ENCODE assay signal across 1 cellular context in genomic region chr2:218568190-218569037, GRCh38.
TF ChIP-seq lines count a peak whose summit lies in the region.

CNOT9 (plus strand) TSS chr2:218568839; CDS start chr2:218568955, 116 bp downstream.
USP37 (minus strand) TSS chr2:218568351; CDS start chr2:218558653, 9,698 bp downstream.

TF ChIP-seq in HepG2, 621 proteins besides CTCF, POLR2A, EP300 and RAD21 (continued from another document and continues in another):
- TF ChIP-seq MLXIP (CRISPR knock-in tag; IDR thresholded peaks at IDR 0.05; ENCODE audit: borderline replicate concordance) (peak; percentile 75; the same call in 1 of the 2 replicates), ZNF773 (CRISPR knock-in tag; IDR thresholded peaks at IDR 0.05; ENCODE audit: borderline replicate concordance) (peak; percentile 87), KDM5B (CRISPR knock-in tag; IDR thresholded peaks at IDR 0.05; ENCODE audit: borderline replicate concordance) (peak; percentile 99), MBNL3 (CRISPR knock-in tag; conservative IDR thresholded peaks at IDR 0.05) (no peak), CBX1 (IDR thresholded peaks at IDR 0.05; ENCODE audit: low read depth) (peak; percentile 45), RAD51 (IDR thresholded peaks at IDR 0.05; ENCODE audit: borderline replicate concordance) (no peak), MAZ (IDR thresholded peaks at IDR 0.05; ENCODE audit: borderline replicate concordance, low read depth, low read length) (peak; percentile 76; the same call in 1 of the 2 replicates), MAZ (CRISPR knock-in tag; IDR thresholded peaks at IDR 0.05; ENCODE audit: low read depth) (peak; percentile 97), FOXP4 (CRISPR knock-in tag; IDR thresholded peaks at IDR 0.05) (peak; percentile 77), CBX2 (IDR thresholded peaks at IDR 0.05; ENCODE audit: low read depth, low read length) (no peak), CBX2 (CRISPR knock-in tag; IDR thresholded peaks at IDR 0.05; ENCODE audit: low read depth) (no peak), ZNF841 (CRISPR knock-in tag; IDR thresholded peaks at IDR 0.05; ENCODE audit: borderline replicate concordance) (peak; percentile 94), MATR3 (CRISPR knock-in tag; IDR thresholded peaks at IDR 0.05) (no peak), ZFP36 (IDR thresholded peaks at IDR 0.05; ENCODE audit: borderline replicate concordance, low read depth, low read length, partially characterized antibody) (no peak), U2AF1 (optimal IDR thresholded peaks at IDR 0.05; ENCODE audit: low read depth, low read length) (peak; percentile 84), DRAP1 (CRISPR knock-in tag; IDR thresholded peaks at IDR 0.05) (peak; percentile 86), ZBTB25 (CRISPR knock-in tag; IDR thresholded peaks at IDR 0.05) (peak; percentile 93), ZNF83 (CRISPR knock-in tag; IDR thresholded peaks at IDR 0.05; ENCODE audit: borderline replicate concordance) (peak; percentile 95; the same call in 1 of the 2 replicates), ZNF124 (CRISPR knock-in tag; IDR thresholded peaks at IDR 0.05) (peak; percentile 45; the same call in 1 of the 2 replicates), ZNF337 (CRISPR knock-in tag; IDR thresholded peaks at IDR 0.05; ENCODE audit: borderline replicate concordance, low read depth) (peak; percentile 85; the same call in 1 of the 2 replicates), IKZF1 (IDR thresholded peaks at IDR 0.05) (no peak), ZNF407 (CRISPR knock-in tag; IDR thresholded peaks at IDR 0.05; ENCODE audit: not compliant biosample characterization) (peak; percentile 90), HMGXB4 (CRISPR knock-in tag; IDR thresholded peaks at IDR 0.05; ENCODE audit: borderline replicate concordance in 1 of 2, low read depth in 1 of 2) (peak; percentile 38 to 87), BHLHE40 (IDR thresholded peaks at IDR 0.05; ENCODE audit: low read length) (peak; percentile 80), HIVEP1 (CRISPR knock-in tag; IDR thresholded peaks at IDR 0.05) (peak; percentile 90; the same call in 1 of the 2 replicates), DNMT3B (CRISPR knock-in tag; conservative IDR thresholded peaks at IDR 0.05) (peak; percentile 76), HBP1 (CRISPR knock-in tag; IDR thresholded peaks at IDR 0.05; ENCODE audit: low read depth) (peak; percentile 71), ZBTB8A (CRISPR knock-in tag; IDR thresholded peaks at IDR 0.05; ENCODE audit: borderline replicate concordance, low read depth) (peak; percentile 93; the same call in 1 of the 2 replicates), CREM (IDR thresholded peaks at IDR 0.05) (peak; percentile 81), CREM (CRISPR knock-in tag; IDR thresholded peaks at IDR 0.05) (no peak), ZNF143 (CRISPR knock-in tag; IDR thresholded peaks at IDR 0.05) (peak; percentile 43), MEIS1 (CRISPR knock-in tag; IDR thresholded peaks at IDR 0.05; ENCODE audit: borderline replicate concordance) (peak; percentile 11; the same call in 1 of the 2 replicates), ZNF737 (CRISPR knock-in tag; IDR thresholded peaks at IDR 0.05; ENCODE audit: borderline replicate concordance) (no peak), ZNF850 (CRISPR knock-in tag; conservative IDR thresholded peaks at IDR 0.05) (no peak; the same call in 1 of the 2 replicates), ATF5 (CRISPR knock-in tag; IDR thresholded peaks at IDR 0.05; ENCODE audit: low read depth) (peak; percentile 79), PBX3 (CRISPR knock-in tag; IDR thresholded peaks at IDR 0.05; ENCODE audit: borderline replicate concordance) (peak; percentile 73; the same call in 1 of the 2 replicates), MED8 (CRISPR knock-in tag; IDR thresholded peaks at IDR 0.05; ENCODE audit: insufficient replicate concordance) (peak; percentile 97), KDM6A (CRISPR knock-in tag; IDR thresholded peaks at IDR 0.05; ENCODE audit: low read depth) (peak; percentile 25), PHB2 (IDR thresholded peaks at IDR 0.05; ENCODE audit: partially characterized antibody) (no peak), EEA1 (CRISPR knock-in tag; IDR thresholded peaks at IDR 0.05; ENCODE audit: borderline replicate concordance) (peak; percentile 93)
